ENCODE assay signal across 20 cellular contexts in genomic region chr6:38432079-38432478, GRCh38.
"Had no signal": no experiment of that assay in that cellular context is flagged by ENCODE, and none has a peak within 500 bp of the region (broad histone marks: within the 10 kb centered on the region; RNA-seq: fewer than 3 reads in every experiment).

No MANE protein-coding gene starts in this region.

- H3K9me3 Mint-ChIP-seq: dendritic cell treated with granulocyte-macrophage colony-stimulating factor and Interleukin-4, amounts not matched to agents 40 ng/mL and 50 ng/mL, for 4 days; immature natural killer cell; natural killer cell treated with Interleukin-12 subunit alpha and Interleukin-12 subunit beta and Interleukin-15 and Interleukin-18, amount 100 ng/mL, for 72 hours had no signal

- ATAC-seq: left lung; lower lobe of right lung; natural killer cell treated with Interleukin-12 subunit alpha and Interleukin-12 subunit beta and Interleukin-15 and Interleukin-18, amount 100 ng/mL, for 72 hours; pancreas; right cardiac atrium had no signal

- H3K4me1 ChIP-seq: left lung, lower lobe of right lung, pancreas, stomach, transverse colon had no signal

- H3K27me3 ChIP-seq: foreskin keratinocyte, left lung, neural progenitor cell, pancreas, stomach, transverse colon had no signal

- H3K4me3 ChIP-seq: left lung, lower lobe of right lung, neural progenitor cell, pancreas, smooth muscle cell, stomach, thoracic aorta, transverse colon had no signal

- H3K9me3 ChIP-seq: lower lobe of right lung, pancreas, thoracic aorta, transverse colon had no signal

- H3K27me3 Mint-ChIP-seq: dendritic cell treated with granulocyte-macrophage colony-stimulating factor and Interleukin-4, amounts not matched to agents 40 ng/mL and 50 ng/mL, for 4 days; memory B cell; natural killer cell treated with Interleukin-12 subunit alpha and Interleukin-12 subunit beta and Interleukin-15 and Interleukin-18, amount 100 ng/mL, for 72 hours; progenitor cell of endocrine pancreas had no signal

- H3K36me3 ChIP-seq: left lung, lower lobe of right lung, neural progenitor cell, pancreas, stomach, thoracic aorta, transverse colon had no signal

- H3K27ac ChIP-seq: foreskin keratinocyte, left lung, lower lobe of right lung, neural progenitor cell, pancreas, stomach, thoracic aorta, transverse colon had no signal

- H3K9ac ChIP-seq: neural progenitor cell had no signal

- H3K27ac Mint-ChIP-seq: dendritic cell treated with granulocyte-macrophage colony-stimulating factor and Interleukin-4, amounts not matched to agents 40 ng/mL and 50 ng/mL, for 4 days; immature natural killer cell; natural killer cell treated with Interleukin-12 subunit alpha and Interleukin-12 subunit beta and Interleukin-15 and Interleukin-18, amount 100 ng/mL, for 72 hours; neural progenitor cell; progenitor cell of endocrine pancreas had no signal

- H3K4me3 Mint-ChIP-seq: dendritic cell treated with granulocyte-macrophage colony-stimulating factor and Interleukin-4, amounts not matched to agents 40 ng/mL and 50 ng/mL, for 4 days; immature natural killer cell; memory B cell; natural killer cell treated with Interleukin-12 subunit alpha and Interleukin-12 subunit beta and Interleukin-15 and Interleukin-18, amount 100 ng/mL, for 72 hours; neural progenitor cell had no signal

- H3K36me3 Mint-ChIP-seq: natural killer cell treated with Interleukin-12 subunit alpha and Interleukin-12 subunit beta and Interleukin-15 and Interleukin-18, amount 100 ng/mL, for 72 hours; neural progenitor cell had no signal

- DNase-seq: erythroblast; immature natural killer cell; left lung; lower lobe of right lung; midbrain; nucleus accumbens; pancreas; right cardiac atrium; stimulated activated CD4-positive, alpha-beta T cell treated with anti-CD3 and anti-CD28 coated beads, Interleukin-2, amount 100 ng/mL, for 48 hours; stomach; substantia nigra; transverse colon had no signal
